Comparison of ENCODE assay signal across 16 cellular contexts in the genomic region with DNA sequence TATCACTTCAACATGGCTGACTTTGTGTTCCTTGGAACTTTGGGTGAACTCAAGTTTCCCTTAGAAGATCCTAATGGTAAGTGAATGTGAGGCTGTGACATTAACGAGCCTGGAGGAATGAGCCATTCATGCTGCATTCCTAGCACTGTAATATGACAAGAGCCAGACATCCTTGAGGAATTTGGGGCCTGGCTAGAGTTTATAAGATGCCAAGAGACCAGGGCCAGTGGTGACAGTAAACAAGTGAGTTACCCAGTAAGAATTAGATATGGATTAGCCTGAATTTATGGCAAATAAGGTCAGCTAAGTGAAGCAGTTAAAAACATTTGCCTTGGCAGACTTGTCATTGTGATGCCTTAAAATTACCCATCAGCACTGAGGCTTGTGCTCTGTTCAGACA.
DNase-seq lines count a peak whose midpoint lies in the region; ATAC-seq, FAIRE-seq and TF ChIP-seq lines count a peak whose summit lies in the region.
"Had no signal": no experiment of that assay in that cellular context is flagged by ENCODE, and none has a peak within 500 bp of the region (broad histone marks: within the 10 kb centered on the region; RNA-seq: fewer than 3 reads in every experiment).

No MANE protein-coding gene starts in this region.

- no peak for ATAC-seq in stimulated activated naive B cell treated with anti-CD40 and anti-IgM and Interleukin-4, amounts not matched to agents 10 μg/mL and 1 μg/mL and 100 μg/mL, for 72 hours (replicated peaks)
- ATAC-seq in HG02571 (IDR thresholded peaks at IDR 0.05; ENCODE audit: unreplicated experiment) = no peak
- ATAC-seq: effector memory CD8-positive, alpha-beta T cell had no signal

- H3K27me3 ChIP-seq in esophagus muscularis mucosa (no peaks in the 10 kb centered on the region), muscle layer of colon (ENCODE audit: control insufficient read depth in 1 of 2, insufficient read depth in 2 of 2, low read length in 2 of 2) (no peaks in the 10 kb centered on the region)
- H3K27me3 ChIP-seq: BE2C had no signal

- H3K36me3 Mint-ChIP-seq in stimulated activated naive B cell treated with anti-CD40 and anti-IgM and Interleukin-4, amounts not matched to agents 10 μg/mL and 1 μg/mL and 100 μg/mL, for 72 hours = no peaks in the 10 kb centered on the region
- H3K36me3 Mint-ChIP-seq: activated naive CD8-positive, alpha-beta T cell had no signal

- H3K27ac ChIP-seq in esophagus muscularis mucosa (replicated peaks in 1 of 4) (peak overlapping the region; percentile 63 to 81 (median 71)), muscle layer of colon (ENCODE audit: low read depth, low read length) (peak overlapping the region; percentile 7)

- intact Hi-C loops in esophagus muscularis mucosa (cut with DNase I) = no loop called here
- intact Hi-C loops in posterior cingulate gyrus (cut with DNase I) = loop anchor here (10.0 kb wide), 1 partner anchor 487 kb away; the partner anchor contains the start of gene ARHGAP5

- no peak overlapping the region for H3K27ac Mint-ChIP-seq in stimulated activated naive B cell treated with anti-CD40 and anti-IgM and Interleukin-4, amounts not matched to agents 10 μg/mL and 1 μg/mL and 100 μg/mL, for 72 hours
- H3K27ac Mint-ChIP-seq: activated naive CD8-positive, alpha-beta T cell; effector memory CD8-positive, alpha-beta T cell; H9 had no signal

- H3K9ac ChIP-seq in muscle layer of colon (ENCODE audit: low read length) = no peak overlapping the region

- TF ChIP-seq EP300 in esophagus muscularis mucosa (IDR thresholded peaks at IDR 0.05) = no peak

- FAIRE-seq in HTR-8/SVneo (lab: Jason Lieb, UNC) = no peak

- no peak overlapping the region for H3K4me3 Mint-ChIP-seq in stimulated activated naive B cell treated with anti-CD40 and anti-IgM and Interleukin-4, amounts not matched to agents 10 μg/mL and 1 μg/mL and 100 μg/mL, for 72 hours
- H3K4me3 Mint-ChIP-seq: activated naive CD8-positive, alpha-beta T cell; effector memory CD8-positive, alpha-beta T cell; H9; neural crest cell had no signal

- no peak for TF ChIP-seq CTCF in esophagus muscularis mucosa (IDR thresholded peaks at IDR 0.05)

- 24% methylated on average over 1 of the region's 1 CpG for WGBS in esophagus muscularis mucosa

- H3K4me1 Mint-ChIP-seq in stimulated activated naive B cell treated with anti-CD40 and anti-IgM and Interleukin-4, amounts not matched to agents 10 μg/mL and 1 μg/mL and 100 μg/mL, for 72 hours = peaks cover 0 to 4% of the 10 kb centered on the region in 2 donors
- H3K4me1 Mint-ChIP-seq: neural crest cell had no signal

- no peak overlapping the region for H3K4me3 ChIP-seq in esophagus muscularis mucosa
- H3K4me3 ChIP-seq in muscle layer of colon (ENCODE audit: low read depth in 1 of 2, low read length in 2 of 2) = no peak overlapping the region

- no peaks in the 10 kb centered on the region for H3K27me3 Mint-ChIP-seq in stimulated activated naive B cell treated with anti-CD40 and anti-IgM and Interleukin-4, amounts not matched to agents 10 μg/mL and 1 μg/mL and 100 μg/mL, for 72 hours
- H3K27me3 Mint-ChIP-seq: effector memory CD8-positive, alpha-beta T cell had no signal

- H3K9me3 ChIP-seq in esophagus muscularis mucosa (no peaks in the 10 kb centered on the region), muscle layer of colon (ENCODE audit: low read length) (no peaks in the 10 kb centered on the region)
- H3K9me3 ChIP-seq: BE2C had no signal

- H3K4me1 ChIP-seq in esophagus muscularis mucosa (peaks cover 38 to 57% (median 48%) of the 10 kb centered on the region in 4 donors), muscle layer of colon (ENCODE audit: insufficient read depth, low read length) (peaks cover 54% of the 10 kb centered on the region)

- H3K36me3 ChIP-seq in esophagus muscularis mucosa (no peaks in the 10 kb centered on the region), muscle layer of colon (ENCODE audit: insufficient read depth, low read length) (no peaks in the 10 kb centered on the region)
- H3K36me3 ChIP-seq: BE2C had no signal

- H3K9me3 Mint-ChIP-seq in stimulated activated naive B cell treated with anti-CD40 and anti-IgM and Interleukin-4, amounts not matched to agents 10 μg/mL and 1 μg/mL and 100 μg/mL, for 72 hours = no peaks in the 10 kb centered on the region
- H3K9me3 Mint-ChIP-seq: effector memory CD8-positive, alpha-beta T cell; H9; neural crest cell had no signal

- DNase-seq in AG08395 (ENCODE audit: low spot score) (peak; percentile 86), HTR-8/SVneo (ENCODE audit: insufficient read length, low spot score) (peak; percentile 32), esophagus muscularis mucosa (ENCODE audit: extremely low spot score) (no peak), posterior cingulate gyrus (no peak), 8988T (no peak)
- no peak for DNase-seq in stimulated activated naive B cell treated with anti-CD40 and anti-IgM and Interleukin-4, amounts not matched to agents 10 μg/mL and 1 μg/mL and 100 μg/mL, for 72 hours
- DNase-seq: activated CD8-positive, alpha-beta memory T cell treated with anti-CD3 and anti-CD28 coated beads for 24 hours; BE2C; effector memory CD8-positive, alpha-beta T cell; H9; KG1; stimulated activated CD4-positive, alpha-beta T cell treated with anti-CD3 and anti-CD28 coated beads, Interleukin-1b, Interleukin-23, amount 100 ng/mL, for 48 hours had no signal

- TF ChIP-seq POLR2A in esophagus muscularis mucosa (IDR thresholded peaks at IDR 0.05; ENCODE audit: low read depth) = no peak

Comparison
In these comparisons a context has a peak if more than half of its experiments do, and no peak if none do; other contexts are left out.
1. DNase-seq: peak in AG08395 (single experiment) and HTR-8/SVneo (single experiment); none in esophagus muscularis mucosa (single experiment), stimulated activated naive B cell treated with anti-CD40 and anti-IgM and Interleukin-4, amounts not matched to agents 10 μg/mL and 1 μg/mL and 100 μg/mL, for 72 hours (single experiment), posterior cingulate gyrus (0 of 10) and 8988T (single experiment).